In the genomic region with DNA sequence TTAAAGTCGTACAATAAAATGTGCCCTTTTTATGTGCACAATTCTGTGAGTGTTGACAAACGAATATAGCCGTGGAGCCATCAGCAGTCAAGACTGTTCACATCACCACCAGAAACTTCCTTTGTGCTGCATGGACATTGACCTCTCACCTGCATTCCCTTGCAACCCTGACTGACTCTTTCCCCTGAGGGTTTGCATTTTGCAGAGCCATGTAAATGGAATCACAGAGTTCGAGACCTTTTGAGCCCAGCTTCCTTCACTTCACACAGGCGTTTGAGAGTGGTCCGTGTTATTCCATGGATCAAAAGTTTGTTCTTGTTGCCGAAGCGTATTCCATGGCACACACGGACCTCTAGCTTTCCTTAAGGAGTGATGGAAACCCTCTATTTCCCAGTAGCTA, we compare ENCODE assay signal across 19 cellular contexts.
DNase-seq lines count a peak whose midpoint lies in the region; ATAC-seq, FAIRE-seq and TF ChIP-seq lines count a peak whose summit lies in the region.
"Had no signal": no experiment of that assay in that cellular context is flagged by ENCODE, and none has a peak within 500 bp of the region (broad histone marks: within the 10 kb centered on the region; RNA-seq: fewer than 3 reads in every experiment).

No MANE protein-coding gene starts in this region.

- H2BK20ac ChIP-seq in H1 (ENCODE audit: low read length) = no peak overlapping the region

- H4K20me1 ChIP-seq in GM23338 (replicated peaks; ENCODE audit: insufficient read depth) (no peaks in the 10 kb centered on the region), H1 (replicated peaks in 1 of 2; ENCODE audit: control insufficient read depth in 1 of 2, insufficient read depth in 2 of 2, low read length in 2 of 2) (no peaks in the 10 kb centered on the region)

- H3K27ac ChIP-seq in GM23338 (ENCODE audit: low read depth) = no peak overlapping the region
- H3K27ac ChIP-seq in H1 (ENCODE audit: low read depth, low read length) = no peak overlapping the region
- H3K27ac ChIP-seq in mesendoderm (ENCODE audit: low read depth, low read length) = no peak overlapping the region
- H3K27ac ChIP-seq in A673 (ENCODE audit: low read depth, low read length, poor library complexity, severe bottlenecking) = no peak overlapping the region
- H3K27ac ChIP-seq: A549 had no signal

- H3K4me3 Mint-ChIP-seq in GM23338 = no peak overlapping the region
- no peak overlapping the region for H3K4me3 Mint-ChIP-seq in natural killer cell
- H3K4me3 Mint-ChIP-seq: CD4-positive, alpha-beta memory T cell; H9 had no signal

- no peak overlapping the region for H4K91ac ChIP-seq in H1 (replicated peaks; ENCODE audit: insufficient read length, low read length)

- no peak overlapping the region for H3K4ac ChIP-seq in H1 (replicated peaks; ENCODE audit: insufficient read length, low read depth, low read length)
- H3K4ac ChIP-seq in mesendoderm (ENCODE audit: low read depth, low read length) = no peak overlapping the region

- H2BK15ac ChIP-seq in H1 (ENCODE audit: low read length) (no peak overlapping the region), mesendoderm (replicated peaks; ENCODE audit: low read depth) (no peak overlapping the region)

- DNase-seq in GM23338 (ENCODE audit: low spot score) (no peak), H1 (ENCODE audit: low read depth in 1 of 2, low spot score in 2 of 2) (no peak), mesendoderm (peak; percentile 45), natural killer cell (no peak), NCI-H748 (lab: John Stamatoyannopoulos, UW; ENCODE audit: unreplicated experiment) (no peak), NCI-H82 (lab: John Stamatoyannopoulos, UW) (no peak), A673 (ENCODE audit: low spot score) (no peak)
- DNase-seq: 8988T; C1 segment of cervical spinal cord; Calu3; CD4-positive, alpha-beta memory T cell; COR-L47; DMS53; DMS79 treated with DMSO at 0.1 percent for 48 hours; H9 had no signal

- H3K4me1 ChIP-seq in GM23338 (ENCODE audit: insufficient read depth) (peaks cover 17% of the 10 kb centered on the region), H1 (replicated peaks in 1 of 4; ENCODE audit: control insufficient read depth in 3 of 4, insufficient read depth in 4 of 4, low read length in 3 of 4) (peaks cover 0 to 6% (median 3%) of the 10 kb centered on the region in 4 experiments; a peak in 2 of 7 replicates), mesendoderm (ENCODE audit: control insufficient read depth, low read depth, low read length) (peaks cover 2% of the 10 kb centered on the region), A673 (ENCODE audit: insufficient read depth, low read length, poor library complexity, severe bottlenecking) (no peaks in the 10 kb centered on the region)
- H3K4me1 ChIP-seq: A549 had no signal

- H3K14ac ChIP-seq in H1 (ENCODE audit: insufficient read length) = no peak overlapping the region

- H3K36me3 Mint-ChIP-seq in GM23338 (ENCODE audit: low read depth) (peaks cover 4% of the 10 kb centered on the region), natural killer cell (no peaks in the 10 kb centered on the region)
- H3K36me3 Mint-ChIP-seq: CD4-positive, alpha-beta memory T cell had no signal

- no peaks in the 10 kb centered on the region for H3F3A ChIP-seq in GM23338 (replicated peaks; ENCODE audit: low read depth)

- no peak overlapping the region for H2BK12ac ChIP-seq in H1 (ENCODE audit: low read depth, low read length)

- no peak for FAIRE-seq in H1 (lab: Jason Lieb, UNC)
- FAIRE-seq: A549, G401.6, GM12892 had no signal

- CTCF ChIA-PET in H1 (lab: Charles Lee; ENCODE audit: partially characterized antibody) (interaction anchor here (1.1 kb wide), 1 partner anchor 164 kb away, joined by 3 read pairs; no protein-coding TSS in a partner anchor), A673 (lab: Charles Lee) (no interaction called here)

- H2BK5ac ChIP-seq in H1 (ENCODE audit: low read depth, low read length) = no peak overlapping the region
- no peak overlapping the region for H2BK5ac ChIP-seq in mesendoderm (ENCODE audit: low read length)

- H2BK120ac ChIP-seq in H1 (replicated peaks; ENCODE audit: low read depth, low read length) (no peak overlapping the region), mesendoderm (ENCODE audit: low read depth, low read length) (no peak overlapping the region)

- H3K79me1 ChIP-seq in H1 (ENCODE audit: low read depth, low read length) (no peaks in the 10 kb centered on the region), mesendoderm (ENCODE audit: low read length) (no peaks in the 10 kb centered on the region)

- POLR2A ChIA-PET in H1 (lab: Charles Lee; ENCODE audit: partially characterized antibody) = no interaction called here
- POLR2A ChIA-PET in A673 (lab: Charles Lee; ENCODE audit: low non-redundant PET) = no interaction called here

- H3K27me3 Mint-ChIP-seq in GM23338 (ENCODE audit: insufficient read depth, low read depth, poor library complexity) = peaks cover 4% of the 10 kb centered on the region
- peaks cover 0 to 15% of the 10 kb centered on the region in 2 donors for H3K27me3 Mint-ChIP-seq in natural killer cell (ENCODE audit: low read depth in 2 of 2)

- H3K79me2 ChIP-seq in GM23338 (replicated peaks; ENCODE audit: insufficient read depth) = no peaks in the 10 kb centered on the region
- no peaks in the 10 kb centered on the region for H3K79me2 ChIP-seq in H1 (ENCODE audit: control insufficient read depth in 1 of 2, insufficient read depth in 2 of 2, low read length in 2 of 2)
- no peaks in the 10 kb centered on the region for H3K79me2 ChIP-seq in mesendoderm (ENCODE audit: control insufficient read depth, insufficient read depth, low read length)

- no peak for TF ChIP-seq POLR2A in H1 (IDR thresholded peaks at IDR 0.05; ENCODE audit: control extremely low read depth in 1 of 2, low read depth in 2 of 2, low read length in 2 of 2)

- H3K9ac ChIP-seq in H1 (replicated peaks in 1 of 4; ENCODE audit: extremely low read depth in 1 of 4, low read depth in 3 of 4, low read length in 3 of 4) (no peak overlapping the region), mesendoderm (ENCODE audit: low read length) (no peak overlapping the region)

- H2AK5ac ChIP-seq in H1 (ENCODE audit: low read depth, low read length) = no peak overlapping the region
- no peak overlapping the region for H2AK5ac ChIP-seq in mesendoderm (ENCODE audit: low read length)

- no peak overlapping the region for H3K56ac ChIP-seq in H1 (replicated peaks; ENCODE audit: insufficient read length, low read depth, low read length)
- no peak overlapping the region for H3K56ac ChIP-seq in mesendoderm (ENCODE audit: low read length)

- no peak overlapping the region for H3K4me3 ChIP-seq in GM23338
- no peak overlapping the region for H3K4me3 ChIP-seq in H1 (ENCODE audit: extremely low read depth in 1 of 4, insufficient read depth in 2 of 4, low read depth in 3 of 4, low read length in 4 of 4)
- H3K4me3 ChIP-seq in mesendoderm (ENCODE audit: low read length) = no peak overlapping the region
- no peak overlapping the region for H3K4me3 ChIP-seq in A673 (ENCODE audit: low read depth, low read length, poor library complexity, severe bottlenecking)
- H3K4me3 ChIP-seq: A549 had no signal

- ATAC-seq in GM23338 (no peak), natural killer cell (no peak)
- ATAC-seq: A549, HCT116 had no signal

- 84% methylated on average over 9 of the region's 9 CpGs; no CpG with 5 or more reads in 1 of the 2 experiments for WGBS in H1 (ENCODE audit: extremely low coverage in 1 of 2, insufficient coverage in 1 of 2, insufficient read length in 1 of 2, insufficient replicate concordance in 2 of 2, low coverage in 1 of 2, low lambda C conversion rate in 2 of 2, missing lambda C conversion rate in 1 of 2), 2 experiments
- WGBS in mesendoderm (ENCODE audit: extremely low coverage, insufficient coverage, low lambda C conversion rate) = no CpG with 5 or more reads among the region's 9 CpGs

- H3K27me3 ChIP-seq in GM23338 (ENCODE audit: insufficient read depth) (no peaks in the 10 kb centered on the region), H1 (replicated peaks in 1 of 4; ENCODE audit: control insufficient read depth in 3 of 4, extremely low read depth in 1 of 4, insufficient read depth in 3 of 4, low read length in 3 of 4) (no peaks in the 10 kb centered on the region), mesendoderm (ENCODE audit: insufficient read depth, low read length, poor library complexity) (no peaks in the 10 kb centered on the region), A673 (replicated peaks; ENCODE audit: insufficient read depth, low read depth, low read length, poor library complexity) (peaks cover 26% of the 10 kb centered on the region)

- H3K9me3 ChIP-seq in H1 (ENCODE audit: insufficient read depth in 2 of 2, low read depth in 1 of 2, low read length in 1 of 2) (peaks cover 2 to 6% of the 10 kb centered on the region in 2 experiments; a peak in 2 of 4 replicates), A673 (ENCODE audit: low read depth, low read length, poor library complexity, severe bottlenecking) (no peaks in the 10 kb centered on the region)
- H3K9me3 ChIP-seq: A549 had no signal

- TF ChIP-seq RAD21 in H1 (IDR thresholded peaks at IDR 0.05 in 1 of 2, conservative IDR thresholded peaks at IDR 0.05 in 1 of 2; ENCODE audit: low read depth in 2 of 2, low read length in 2 of 2) = no peak

- H3K4me2 ChIP-seq in GM23338 = 0 out of 2 replicates have a peak overlapping the region, but pooled peaks have one; percentile 48
- H3K4me2 ChIP-seq in H1 (ENCODE audit: insufficient read depth in 1 of 2, low read depth in 2 of 2, low read length in 2 of 2) = no peak overlapping the region
- no peak overlapping the region for H3K4me2 ChIP-seq in mesendoderm (ENCODE audit: low read length)
- H3K4me2 ChIP-seq: A549 had no signal

- peaks cover 9% of the 10 kb centered on the region for H3K9me3 Mint-ChIP-seq in GM23338
- H3K9me3 Mint-ChIP-seq in natural killer cell = no peaks in the 10 kb centered on the region

- TF ChIP-seq CTCF in GM23338 (conservative IDR thresholded peaks at IDR 0.05; ENCODE audit: low read depth in 2 of 2) = no peak
- TF ChIP-seq CTCF in H1 (IDR thresholded peaks at IDR 0.05; ENCODE audit: control extremely low read depth in 1 of 3, insufficient read depth in 1 of 3, low read depth in 1 of 3, low read length in 3 of 3) = no peak
- TF ChIP-seq CTCF in natural killer cell (IDR thresholded peaks at IDR 0.05) = no peak
- TF ChIP-seq CTCF in A673 (conservative IDR thresholded peaks at IDR 0.05; ENCODE audit: low read depth, low read length) = no peak

- no peaks in the 10 kb centered on the region; the same call in 1 of the 2 replicates for H3K23me2 ChIP-seq in H1 (ENCODE audit: low read depth, low read length)

- H3K23ac ChIP-seq in H1 (ENCODE audit: insufficient read length) = no peak overlapping the region
- H3K23ac ChIP-seq in mesendoderm (ENCODE audit: low read length) = no peak overlapping the region

- intact Hi-C loops in natural killer cell (cut with micrococcal nuclease) = no loop called here
- intact Hi-C loops in A673 (cut with micrococcal nuclease; ENCODE audit: unreplicated experiment) = no loop called here

- H4K8ac ChIP-seq in H1 (ENCODE audit: extremely low read depth, insufficient read depth, low read length) (no peak overlapping the region), mesendoderm (ENCODE audit: low read depth, low read length) (no peak overlapping the region)

- H3K18ac ChIP-seq in H1 (ENCODE audit: extremely low read depth, low read length) (no peak overlapping the region), mesendoderm (ENCODE audit: low read length) (no peak overlapping the region)

- H2AFZ ChIP-seq in GM23338 = no peak overlapping the region; the same call in 1 of the 2 replicates
- 0 out of 2 replicates have a peak overlapping the region, but pooled peaks have one; percentile 91 for H2AFZ ChIP-seq in H1 (ENCODE audit: low read length)

- H3K27ac Mint-ChIP-seq in GM23338 = peak overlapping the region; percentile 20; the same call in 1 of the 2 replicates
- no peak overlapping the region for H3K27ac Mint-ChIP-seq in natural killer cell
- H3K27ac Mint-ChIP-seq: CD4-positive, alpha-beta memory T cell had no signal

- no TSS peak for BruUV-seq in A673 (replicated peaks; lab: Mats Ljungman, UMichigan)

- H3K36me3 ChIP-seq in GM23338 (ENCODE audit: insufficient read depth) = no peaks in the 10 kb centered on the region; the same call in 1 of the 2 replicates
- no peaks in the 10 kb centered on the region for H3K36me3 ChIP-seq in H1 (ENCODE audit: control insufficient read depth in 2 of 4, insufficient read depth in 4 of 4, low read length in 3 of 4)
- H3K36me3 ChIP-seq in mesendoderm (ENCODE audit: control insufficient read depth, insufficient read depth, low read length) = no peaks in the 10 kb centered on the region
- no peaks in the 10 kb centered on the region for H3K36me3 ChIP-seq in A673 (ENCODE audit: insufficient read depth, low read length, poor library complexity, severe bottlenecking)

- peaks cover 9% of the 10 kb centered on the region; the same call in 1 of the 2 replicates for H3K9me2 ChIP-seq in GM23338 (ENCODE audit: insufficient read depth)

- H3K4me1 Mint-ChIP-seq in GM23338 = peaks cover 23% of the 10 kb centered on the region
- no peaks in the 10 kb centered on the region for H3K4me1 Mint-ChIP-seq in natural killer cell
- H3K4me1 Mint-ChIP-seq: CD4-positive, alpha-beta memory T cell had no signal

- H4K5ac ChIP-seq in H1 (ENCODE audit: insufficient read length, low read depth, low read length) = no peak overlapping the region
- no peak overlapping the region for H4K5ac ChIP-seq in mesendoderm (ENCODE audit: low read length)

- TF ChIP-seq EP300 in H1 (IDR thresholded peaks at IDR 0.05; ENCODE audit: borderline replicate concordance in 1 of 2, low read depth in 2 of 2, low read length in 2 of 2) = no peak
